ENCODE assay signal across 9 cellular contexts in the genomic region with DNA sequence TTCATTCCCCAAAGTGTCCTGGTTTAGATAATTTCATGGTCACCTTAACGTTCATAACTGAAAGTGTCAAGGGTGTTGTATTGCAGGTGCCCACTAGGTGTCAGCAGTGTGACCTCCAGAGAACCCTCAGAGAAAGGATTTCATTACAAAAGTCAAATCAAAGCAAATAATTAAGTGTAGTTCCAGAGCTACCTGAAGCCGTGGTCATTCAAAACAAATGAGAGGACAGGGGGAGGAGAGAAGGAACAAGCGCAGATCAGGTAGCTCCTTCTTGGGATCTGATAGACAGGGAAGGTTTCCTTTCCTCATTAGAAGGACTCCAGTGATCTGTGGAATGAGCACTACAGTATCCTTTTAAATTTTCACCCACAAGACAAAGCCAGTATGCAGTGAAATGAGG. TPM values are rescaled to one million over a fixed set of nuclear protein-coding genes. Genes with fewer than 3 reads are reported as not detected.
DNase-seq lines count a peak whose midpoint lies in the region; ATAC-seq lines count a peak whose summit lies in the region.
"Had no signal": no experiment of that assay in that cellular context is flagged by ENCODE, and none has a peak within 500 bp of the region (broad histone marks: within the 10 kb centered on the region; RNA-seq: fewer than 3 reads in every experiment).

Gene SLC9A4 (plus strand): TSS at position 207 of the 400 bp plus-strand sequence. CDS start 534 bp downstream, outside the sequence.

- POLR2A ChIA-PET in CD4-positive, alpha-beta memory T cell (lab: Charles Lee; ENCODE audit: partially characterized antibody) = no interaction called here

- peak; percentile 19 to 45 (median 42) for DNase-seq in CD4-positive, alpha-beta memory T cell
- DNase-seq in HuH-7.5 (ENCODE audit: low spot score) (peak; percentile 13), T1000 (lab: John Stamatoyannopoulos, UW) (peak; percentile 6), lung microvascular endothelial cell (ENCODE audit: low read depth in 2 of 2) (peak; percentile 54 to 65)
- peak; percentile 14 for DNase-seq in central memory CD4-positive, alpha-beta T cell
- DNase-seq in stimulated activated CD8-positive, alpha-beta memory T cell treated with anti-CD3 and anti-CD28 coated beads, Interleukin-4, amount 100 ng/mL, for 24 hours (ENCODE audit: low read depth) = peak; percentile 24

- peaks cover 19 to 22% of the 10 kb centered on the region in 2 donors for H3K27me3 Mint-ChIP-seq in CD4-positive, alpha-beta memory T cell

- peaks cover 0 to 3% of the 10 kb centered on the region in 2 donors for H3K36me3 Mint-ChIP-seq in CD4-positive, alpha-beta memory T cell

- H3K27ac ChIP-seq in CD4-positive, alpha-beta memory T cell (ENCODE audit: low read depth, low read length) = no peak within 1 kb of the TSS
- H3K27ac ChIP-seq: SK-N-MC had no signal

- intact Hi-C loops in CD4-positive, alpha-beta memory T cell (cut with micrococcal nuclease) = loop anchor here (1.0 kb wide), 1 partner anchor 143 kb away; no protein-coding TSS in a partner anchor

- no peaks in the 10 kb centered on the region for H3K36me3 ChIP-seq in CD4-positive, alpha-beta memory T cell (ENCODE audit: insufficient read depth, low read length)

- no peak within 1 kb of the TSS for H3K4me3 ChIP-seq in CD4-positive, alpha-beta memory T cell (ENCODE audit: low read length in 2 of 2)
- H3K4me3 ChIP-seq: SK-N-MC had no signal

- H3K27ac Mint-ChIP-seq in CD4-positive, alpha-beta memory T cell = no peak within 1 kb of the TSS

- peaks cover 0 to 21% (median 14%) of the 10 kb centered on the region in 8 donors for H3K9me3 Mint-ChIP-seq in CD4-positive, alpha-beta memory T cell

- H3K4me1 ChIP-seq in CD4-positive, alpha-beta memory T cell (ENCODE audit: insufficient read depth, low read length) = no peaks in the 10 kb centered on the region

- no peak within 1 kb of the TSS for H3K4me3 Mint-ChIP-seq in CD4-positive, alpha-beta memory T cell

- ATAC-seq in GM18867 (IDR thresholded peaks at IDR 0.05; ENCODE audit: unreplicated experiment) (peak; percentile 84), HG03571 (IDR thresholded peaks at IDR 0.05; ENCODE audit: unreplicated experiment) (no peak)

- no peaks in the 10 kb centered on the region for H3K9me3 ChIP-seq in CD4-positive, alpha-beta memory T cell (ENCODE audit: control insufficient read depth in 1 of 2, low read length in 2 of 2)

- no peaks in the 10 kb centered on the region for H3K4me1 Mint-ChIP-seq in CD4-positive, alpha-beta memory T cell

- CTCF ChIA-PET in CD4-positive, alpha-beta memory T cell (lab: Charles Lee; ENCODE audit: partially characterized antibody) = interaction anchor here (0.6 to 3.6 kb wide), 14 partner anchors 11 to 703 kb away, joined by 3 to 20 read pairs (median 4); no protein-coding TSS in a partner anchor

- H3K27me3 ChIP-seq in CD4-positive, alpha-beta memory T cell (ENCODE audit: insufficient read depth, low read length) = peaks cover 4% of the 10 kb centered on the region

RNA-seq across cellular contexts. Expression of gene SLC9A4, which starts in this region (rescaled TPM):
- total RNA-seq in CD4-positive, alpha-beta memory T cell = under 1 TPM in 1 of 2 experiments, not detected in 1; 0.08 TPM
- polyA plus RNA-seq in CD4-positive, alpha-beta memory T cell = not detected
- total RNA-seq in lung microvascular endothelial cell = not detected in 2 replicates

Comparison
In these comparisons a context has a peak if more than half of its experiments do, and no peak if none do; other contexts are left out.
1. Peak in DNase-seq in CD4-positive, alpha-beta memory T cell; RNA of the gene not detected or under 1 TPM.
2. Peak in DNase-seq in lung microvascular endothelial cell; RNA of the gene not detected or under 1 TPM.
3. DNase-seq: peak in every context shown above with its lines; median percentile 60 in lung microvascular endothelial cell; 42 in CD4-positive, alpha-beta memory T cell; 24 in stimulated activated CD8-positive, alpha-beta memory T cell treated with anti-CD3 and anti-CD28 coated beads, Interleukin-4, amount 100 ng/mL, for 24 hours; 14 in central memory CD4-positive, alpha-beta T cell; 13 in HuH-7.5; 6 in T1000.